ENCODE assay signal across 18 cellular contexts in the genomic region with DNA sequence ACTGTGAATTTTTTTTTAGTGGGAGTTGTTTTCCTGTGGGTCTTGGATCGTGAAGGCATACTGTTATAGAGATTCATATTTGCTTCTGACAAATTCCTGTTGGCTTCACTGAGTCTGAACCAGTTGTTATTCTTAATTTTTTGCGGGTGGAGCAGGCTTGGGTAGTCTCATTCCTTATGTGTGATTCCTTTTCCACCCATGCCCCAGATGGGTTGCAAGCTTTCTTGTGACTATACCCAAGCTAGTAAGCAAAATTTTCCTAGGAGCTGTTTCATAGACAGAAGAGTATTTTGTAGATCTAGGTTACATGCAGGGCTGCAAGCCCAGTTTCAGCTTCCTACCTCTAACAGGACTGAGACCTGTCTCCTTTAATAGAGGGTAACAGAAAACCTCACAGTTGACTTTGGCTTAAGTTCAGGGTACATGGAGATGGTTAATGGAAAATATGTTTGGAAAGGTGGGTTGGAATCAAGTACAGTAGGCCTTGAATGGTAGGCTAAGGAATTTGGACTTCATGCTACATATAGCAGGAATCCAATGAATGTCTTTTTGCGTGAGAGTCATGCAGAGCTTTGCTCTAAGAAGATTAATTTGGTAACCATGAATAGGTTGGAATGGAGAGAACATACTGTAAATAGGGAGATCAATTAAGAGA.
"Had no signal": no experiment of that assay in that cellular context is flagged by ENCODE, and none has a peak within 500 bp of the region (broad histone marks: within the 10 kb centered on the region; RNA-seq: fewer than 3 reads in every experiment).

No MANE protein-coding gene starts in this region.

- ATAC-seq: activated CD8-positive, alpha-beta T cell treated with anti-CD3 and anti-CD28 coated beads, Interleukin-2, amount 10 ng/mL, durations not matched to agents 7 days and 5 days; foreskin keratinocyte; left ventricle myocardium superior had no signal

- H3K36me3 ChIP-seq: upper lobe of left lung had no signal

- H3K9me3 ChIP-seq: sigmoid colon had no signal

- H3K4me3 Mint-ChIP-seq: activated CD8-positive, alpha-beta T cell treated with anti-CD3 and anti-CD28 coated beads, Interleukin-2, amount 10 ng/mL, durations not matched to agents 7 days and 5 days; activated T-helper 1 cell treated with anti-CD3 and anti-CD28 coated beads, Interleukin-12 subunit alpha, Interleukin-12 subunit beta, Interleukin-2, Interleukin-4 antibody, amounts not matched to agents 30 ng/mL and 10 ng/mL and 1 ng/mL, durations not matched to agents 14 hours and 24 hours and 36 hours; brain; central memory CD8-positive, alpha-beta T cell; nephron progenitor cell had no signal

- H3K27me3 Mint-ChIP-seq: central memory CD8-positive, alpha-beta T cell had no signal

- H3K27me3 ChIP-seq: foreskin keratinocyte, sigmoid colon, upper lobe of left lung had no signal

- H3K27ac Mint-ChIP-seq: activated CD8-positive, alpha-beta T cell treated with anti-CD3 and anti-CD28 coated beads, Interleukin-2, amount 10 ng/mL, durations not matched to agents 7 days and 5 days; activated T-helper 1 cell treated with anti-CD3 and anti-CD28 coated beads, Interleukin-12 subunit alpha, Interleukin-12 subunit beta, Interleukin-2, Interleukin-4 antibody, amounts not matched to agents 30 ng/mL and 10 ng/mL and 1 ng/mL, durations not matched to agents 14 hours and 24 hours and 36 hours; brain; nephron progenitor cell had no signal

- DNase-seq: activated CD4-positive, alpha-beta T cell treated with anti-CD3 and anti-CD28 coated beads for 48 hours; activated CD8-positive, alpha-beta T cell treated with anti-CD3 and anti-CD28 coated beads, Interleukin-2, amount 10 ng/mL, durations not matched to agents 7 days and 5 days; activated naive CD4-positive, alpha-beta T cell; dermis blood vessel endothelial cell; erythroblast; foreskin keratinocyte; head of caudate nucleus; left ventricle myocardium superior; mesendoderm; nephron progenitor cell; sigmoid colon; stimulated activated CD4-positive, alpha-beta T cell treated with anti-CD3 and anti-CD28 coated beads, Interleukin-12 subunit alpha, Interleukin-12 subunit beta, amount 100 ng/mL, for 4 hours; stimulated activated naive CD4-positive, alpha-beta T cell; T-helper 1 cell; upper lobe of left lung had no signal

- H3K4me1 Mint-ChIP-seq: brain; central memory CD8-positive, alpha-beta T cell had no signal

- H3K27ac ChIP-seq: foreskin keratinocyte, sigmoid colon, upper lobe of left lung had no signal

- H3K4me3 ChIP-seq: sigmoid colon, upper lobe of left lung had no signal

- H3K4me1 ChIP-seq: foreskin keratinocyte, sigmoid colon, upper lobe of left lung had no signal
